21 cellular contexts compared by ENCODE assay signal in genomic region chr12:25992026-25992782, GRCh38. TPM values are rescaled to one million over a fixed set of nuclear protein-coding genes. Genes with fewer than 3 reads are reported as not detected.
DNase-seq lines count a peak whose midpoint lies in the region; ATAC-seq and TF ChIP-seq lines count a peak whose summit lies in the region.
"Had no signal": no experiment of that assay in that cellular context is flagged by ENCODE, and none has a peak within 500 bp of the region (broad histone marks: within the 10 kb centered on the region; RNA-seq: fewer than 3 reads in every experiment).

No MANE protein-coding gene starts in this region.

- peaks cover 9% of the 10 kb centered on the region; the same call in 1 of the 2 replicates for H3K79me2 ChIP-seq in H9 (ENCODE audit: insufficient read depth, low read length)

- H3K27me3 ChIP-seq in H9 (ENCODE audit: insufficient read depth, low read length) = no peaks in the 10 kb centered on the region

- no peak overlapping the region for H2BK120ac ChIP-seq in H9 (ENCODE audit: low read depth, low read length, poor library complexity, severe bottlenecking)

- DNase-seq in H9 = no peak
- DNase-seq in NCI-H226 = peak; percentile 74
- DNase-seq in epithelial cell of prostate (ENCODE audit: low read depth, low spot score) = peak; percentile 26
- no peak for DNase-seq in osteocyte (ENCODE audit: extremely low spot score, unreplicated experiment)
- no peak for DNase-seq in activated CD8-positive, alpha-beta memory T cell treated with anti-CD3 and anti-CD28 coated beads, Interleukin-2, amount 10 ng/mL, durations not matched to agents 7 days and 5 days
- DNase-seq in AG08396 (ENCODE audit: low spot score) = no peak
- DNase-seq: activated B cell treated with CpG ODN at 0.5 μM for 24 hours; activated CD8-positive, alpha-beta memory T cell treated with anti-CD3 and anti-CD28 coated beads for 24 hours; AML-193; foreskin fibroblast; KBM-7; naive B cell; NCI-H1092; stimulated activated CD4-positive, alpha-beta T cell treated with anti-CD3 and anti-CD28 coated beads, Interleukin-4, amount 100 ng/mL, for 4 hours; stimulated activated CD8-positive, alpha-beta memory T cell treated with anti-CD3 and anti-CD28 coated beads, Interleukin-4, amount 100 ng/mL, for 48 hours had no signal

- no peak overlapping the region for H2BK15ac ChIP-seq in H9 (ENCODE audit: low read depth, low read length)

- H4K91ac ChIP-seq in H9 (ENCODE audit: insufficient read length, low read depth, low read length) = no peak overlapping the region

- H3K9me3 ChIP-seq in H9 (ENCODE audit: control insufficient read depth, low read depth, low read length) = no peaks in the 10 kb centered on the region

- peaks cover 5% of the 10 kb centered on the region; the same call in 1 of the 2 replicates for H3K4me1 ChIP-seq in H9 (ENCODE audit: insufficient read depth, low read length)

- H3K23me2 ChIP-seq in H9 (ENCODE audit: insufficient read length, low read depth, low read length, poor library complexity, severe bottlenecking) = no peaks in the 10 kb centered on the region

- H2AFZ ChIP-seq in H9 (ENCODE audit: low read length) = no peak overlapping the region

- no peak overlapping the region for H3T11ph ChIP-seq in H9 (ENCODE audit: low read length)

- H3K4me3 Mint-ChIP-seq in H9 (no peak overlapping the region), osteocyte (ENCODE audit: unreplicated experiment) (no peak overlapping the region)
- no peak overlapping the region for H3K4me3 Mint-ChIP-seq in activated CD8-positive, alpha-beta memory T cell treated with anti-CD3 and anti-CD28 coated beads, Interleukin-2, amount 10 ng/mL, durations not matched to agents 7 days and 5 days
- H3K4me3 Mint-ChIP-seq: activated B cell treated with CpG ODN at 0.5 μM for 24 hours, naive B cell had no signal

- H4K8ac ChIP-seq in H9 (replicated peaks; ENCODE audit: insufficient read length, low read depth, low read length) = no peak overlapping the region

- H3K14ac ChIP-seq in H9 (ENCODE audit: insufficient read depth, low read length) = no peak overlapping the region

- no peak overlapping the region for H3K27ac ChIP-seq in H9 (ENCODE audit: insufficient read length, low read depth, low read length)
- no peak overlapping the region for H3K27ac ChIP-seq in epithelial cell of prostate
- H3K27ac ChIP-seq: HL-60 had no signal

- H3K27ac Mint-ChIP-seq in H9 = peak overlapping the region; percentile 71 to 94 (median 80)
- H3K27ac Mint-ChIP-seq in osteocyte (ENCODE audit: unreplicated experiment) = peak overlapping the region; percentile 46
- no peak overlapping the region for H3K27ac Mint-ChIP-seq in activated CD8-positive, alpha-beta memory T cell treated with anti-CD3 and anti-CD28 coated beads, Interleukin-2, amount 10 ng/mL, durations not matched to agents 7 days and 5 days
- H3K27ac Mint-ChIP-seq: activated B cell treated with CpG ODN at 0.5 μM for 24 hours; activated T-helper 2 cell treated with anti-CD3 and anti-CD28 coated beads, Interferon-gamma antibody, Interleukin-2, Interleukin-4, amounts not matched to agents 10 μg/mL and 5 μg/mL and 100 μg/mL, durations not matched to agents 14 hours and 24 hours and 36 hours had no signal

- H2BK20ac ChIP-seq in H9 (ENCODE audit: low read depth, low read length, poor library complexity, severe bottlenecking) = no peak overlapping the region

- H4K5ac ChIP-seq in H9 (ENCODE audit: insufficient read length, low read depth, low read length) = no peak overlapping the region

- no peaks in the 10 kb centered on the region for H3K79me1 ChIP-seq in H9 (ENCODE audit: insufficient read depth, low read depth, low read length, poor library complexity, severe bottlenecking)

- no peak overlapping the region for H2BK5ac ChIP-seq in H9 (ENCODE audit: insufficient read length, low read length)

- H2BK12ac ChIP-seq in H9 (ENCODE audit: insufficient read length, low read depth, low read length) = no peak overlapping the region

- no peaks in the 10 kb centered on the region for H3K36me3 Mint-ChIP-seq in H9 (ENCODE audit: insufficient read depth in 1 of 3, low read depth in 3 of 3)
- no peaks in the 10 kb centered on the region for H3K36me3 Mint-ChIP-seq in osteocyte (ENCODE audit: unreplicated experiment)
- no peaks in the 10 kb centered on the region for H3K36me3 Mint-ChIP-seq in activated CD8-positive, alpha-beta memory T cell treated with anti-CD3 and anti-CD28 coated beads, Interleukin-2, amount 10 ng/mL, durations not matched to agents 7 days and 5 days
- H3K36me3 Mint-ChIP-seq: naive B cell had no signal

- CTCF ChIA-PET in activated CD8-positive, alpha-beta memory T cell treated with anti-CD3 and anti-CD28 coated beads, Interleukin-2, amount 10 ng/mL, durations not matched to agents 7 days and 5 days (lab: Charles Lee) = no interaction called here

- ATAC-seq in esophagus mucosa (no peak), GM21423 (IDR thresholded peaks at IDR 0.05; ENCODE audit: unreplicated experiment) (no peak)
- no peak for ATAC-seq in activated CD8-positive, alpha-beta memory T cell treated with anti-CD3 and anti-CD28 coated beads, Interleukin-2, amount 10 ng/mL, durations not matched to agents 7 days and 5 days
- ATAC-seq: left lobe of liver had no signal

- no peak overlapping the region for H3K4ac ChIP-seq in H9 (ENCODE audit: low read depth, low read length)

- no peak overlapping the region for H3K9ac ChIP-seq in H9 (ENCODE audit: extremely low read depth, insufficient read length, low read length)

- H2AK5ac ChIP-seq in H9 (ENCODE audit: insufficient read length, low read length) = no peak overlapping the region

- peaks cover 65 to 70% of the 10 kb centered on the region in 2 experiments for H3K4me1 Mint-ChIP-seq in H9
- peaks cover 55% of the 10 kb centered on the region for H3K4me1 Mint-ChIP-seq in osteocyte (ENCODE audit: unreplicated experiment)
- H3K4me1 Mint-ChIP-seq in activated CD8-positive, alpha-beta memory T cell treated with anti-CD3 and anti-CD28 coated beads, Interleukin-2, amount 10 ng/mL, durations not matched to agents 7 days and 5 days = no peaks in the 10 kb centered on the region
- H3K4me1 Mint-ChIP-seq: activated B cell treated with CpG ODN at 0.5 μM for 24 hours, naive B cell had no signal

- H3K56ac ChIP-seq in H9 (ENCODE audit: insufficient read length, low read depth, low read length) = no peak overlapping the region

- H4K20me1 ChIP-seq in H9 (ENCODE audit: control insufficient read depth, insufficient read depth, insufficient read length) = no peaks in the 10 kb centered on the region

- no peaks in the 10 kb centered on the region for H3K9me3 Mint-ChIP-seq in H9
- no peaks in the 10 kb centered on the region for H3K9me3 Mint-ChIP-seq in osteocyte (ENCODE audit: unreplicated experiment)
- H3K9me3 Mint-ChIP-seq in activated CD8-positive, alpha-beta memory T cell treated with anti-CD3 and anti-CD28 coated beads, Interleukin-2, amount 10 ng/mL, durations not matched to agents 7 days and 5 days (ENCODE audit: low read depth) = no peaks in the 10 kb centered on the region
- H3K9me3 Mint-ChIP-seq: activated B cell treated with CpG ODN at 0.5 μM for 24 hours; activated T-helper 2 cell treated with anti-CD3 and anti-CD28 coated beads, Interferon-gamma antibody, Interleukin-2, Interleukin-4, amounts not matched to agents 10 μg/mL and 5 μg/mL and 100 μg/mL, durations not matched to agents 14 hours and 24 hours and 36 hours; naive B cell had no signal

- H3K27me3 Mint-ChIP-seq in H9 (ENCODE audit: low read depth) (no peaks in the 10 kb centered on the region), osteocyte (ENCODE audit: unreplicated experiment) (no peaks in the 10 kb centered on the region)
- peaks cover 16% of the 10 kb centered on the region for H3K27me3 Mint-ChIP-seq in activated CD8-positive, alpha-beta memory T cell treated with anti-CD3 and anti-CD28 coated beads, Interleukin-2, amount 10 ng/mL, durations not matched to agents 7 days and 5 days

- H3K18ac ChIP-seq in H9 (ENCODE audit: insufficient read length, low read depth, low read length) = no peak overlapping the region

- WGBS in H9 (ENCODE audit: extremely low coverage, insufficient read length, low lambda C conversion rate) = no CpG with 5 or more reads among the region's 4 CpGs

- no peak overlapping the region for H3K23ac ChIP-seq in H9 (ENCODE audit: insufficient read length, low read depth, low read length)

- TF ChIP-seq CTCF in H9 (conservative IDR thresholded peaks at IDR 0.05) (no peak), osteocyte (IDR thresholded peaks at IDR 0.05) (no peak)

- no peak overlapping the region for H3K4me2 ChIP-seq in H9 (ENCODE audit: insufficient read depth, insufficient read length, low read length)
- H3K4me2 ChIP-seq: smooth muscle cell had no signal

RNA-seq across cellular contexts. Expression of gene RASSF8, which starts 33.7 kb away (rescaled TPM):
- 38.8 and 40.6 TPM in 2 replicates for total RNA-seq in H9 (2021)
- 69.0 and 74.3 TPM in 2 replicates for total RNA-seq in osteocyte
- 4.3 TPM for total RNA-seq in esophagus mucosa
- total RNA-seq in activated CD8-positive, alpha-beta memory T cell treated with anti-CD3 and anti-CD28 coated beads, Interleukin-2, amount 10 ng/mL, durations not matched to agents 7 days and 5 days = 1 to 10 TPM; 1.4 to 1.5 TPM

Comparison
In these comparisons a context has a peak if more than half of its experiments do, and no peak if none do; other contexts are left out.
1. DNase-seq: peak in NCI-H226 (single experiment) and epithelial cell of prostate (single experiment); none in H9 (single experiment), osteocyte (single experiment), activated CD8-positive, alpha-beta memory T cell treated with anti-CD3 and anti-CD28 coated beads, Interleukin-2, amount 10 ng/mL, durations not matched to agents 7 days and 5 days (single experiment) and AG08396 (single experiment).